ENCODE assay signal across 11 cellular contexts in genomic region chr17:77036841-77037381, GRCh38.
DNase-seq lines count a peak whose midpoint lies in the region; ATAC-seq, FAIRE-seq and TF ChIP-seq lines count a peak whose summit lies in the region.
"Had no signal": no experiment of that assay in that cellular context is flagged by ENCODE, and none has a peak within 500 bp of the region (broad histone marks: within the 10 kb centered on the region; RNA-seq: fewer than 3 reads in every experiment).

No MANE protein-coding gene starts in this region.

- H3K79me2 ChIP-seq in OCI-LY7 (ENCODE audit: insufficient read depth, low read depth, low read length) = no peaks in the 10 kb centered on the region
- H3K79me2 ChIP-seq: hepatocyte had no signal

- H3K9me3 ChIP-seq in right atrium auricular region (peaks cover 0 to 3% of the 10 kb centered on the region in 2 donors), OCI-LY7 (ENCODE audit: low read length) (peaks cover 4% of the 10 kb centered on the region; the same call in 1 of the 2 replicates), thyroid gland (no peaks in the 10 kb centered on the region), esophagus squamous epithelium (peaks cover 0 to 6% (median 5%) of the 10 kb centered on the region in 3 donors)
- H3K9me3 ChIP-seq: prostate gland had no signal

- no peak for TF ChIP-seq CTCF in right atrium auricular region (IDR thresholded peaks at IDR 0.05)
- peak; percentile 77 for TF ChIP-seq CTCF in OCI-LY7 (conservative IDR thresholded peaks at IDR 0.05; ENCODE audit: low read length)
- no peak for TF ChIP-seq CTCF in fibroblast of pulmonary artery (IDR thresholded peaks at IDR 0.05; ENCODE audit: low read length, missing control alignments)
- TF ChIP-seq CTCF in thyroid gland (IDR thresholded peaks at IDR 0.05) = no peak
- no peak for TF ChIP-seq CTCF in esophagus squamous epithelium (IDR thresholded peaks at IDR 0.05)

- no peaks in the 10 kb centered on the region for H4K20me1 ChIP-seq in OCI-LY7 (ENCODE audit: insufficient read depth, low read length)

- BruUV-seq in OCI-LY7 (replicated peaks; lab: Mats Ljungman, UMichigan) = no TSS peak

- no peaks in the 10 kb centered on the region for H3K36me3 ChIP-seq in right atrium auricular region
- H3K36me3 ChIP-seq in OCI-LY7 (ENCODE audit: insufficient read depth, low read length) = no peaks in the 10 kb centered on the region; the same call in 1 of the 2 replicates
- H3K36me3 ChIP-seq in thyroid gland = no peaks in the 10 kb centered on the region
- H3K36me3 ChIP-seq in esophagus squamous epithelium = no peaks in the 10 kb centered on the region
- H3K36me3 ChIP-seq: prostate gland had no signal

- ATAC-seq in Right ventricle myocardium inferior = peak; percentile 44
- ATAC-seq in GM18502 (IDR thresholded peaks at IDR 0.05; ENCODE audit: poor library complexity, unreplicated experiment) = no peak

- WGBS in thyroid gland, 2 donors = 41 to 52% methylated on average over 23 of the region's 23 CpGs
- 36 to 41% methylated on average over 15 to 16 of the region's 23 CpGs for WGBS in esophagus squamous epithelium, 2 donors

- H2AFZ ChIP-seq in OCI-LY7 (ENCODE audit: low read length) = peak overlapping the region; percentile 80
- H2AFZ ChIP-seq: hepatocyte had no signal

- CTCF ChIA-PET in OCI-LY7 (lab: Charles Lee; ENCODE audit: unreplicated experiment) = interaction anchor here (0.8 kb wide), 1 partner anchor 13 kb away, joined by 3 read pairs; no protein-coding TSS in a partner anchor

- intact Hi-C loops in Right ventricle myocardium inferior (cut with DNase I) (no loop called here), OCI-LY7 (cut with micrococcal nuclease; ENCODE audit: unreplicated experiment) (no loop called here), thyroid gland (cut with DNase I) (no loop called here), esophagus squamous epithelium (cut with DNase I) (no loop called here)

- POLR2A ChIA-PET in OCI-LY7 (lab: Charles Lee) = interaction anchor here (0.5 to 1.4 kb wide), 4 partner anchors 12 to 160 kb away, joined by 3 to 8 read pairs (median 4); no protein-coding TSS in a partner anchor

- TF ChIP-seq POLR2A in thyroid gland (IDR thresholded peaks at IDR 0.05) = no peak
- TF ChIP-seq POLR2A in esophagus squamous epithelium (IDR thresholded peaks at IDR 0.05) = no peak

- H3K27me3 ChIP-seq in right atrium auricular region (no peaks in the 10 kb centered on the region), thyroid gland (no peaks in the 10 kb centered on the region), esophagus squamous epithelium (peaks cover 0 to 71% (median 0%) of the 10 kb centered on the region in 4 donors)
- H3K27me3 ChIP-seq: hepatocyte had no signal

- H3K4me3 ChIP-seq in right atrium auricular region (no peak overlapping the region), OCI-LY7 (ENCODE audit: low read depth, low read length, poor library complexity, severe bottlenecking) (peak overlapping the region; percentile 53), fibroblast of pulmonary artery (replicated peaks; ENCODE audit: low read depth, low read length) (no peak overlapping the region), thyroid gland (replicated peaks in 1 of 3) (no peak overlapping the region), esophagus squamous epithelium (no peak overlapping the region)
- H3K4me3 ChIP-seq: hepatocyte, prostate gland had no signal

- no peak overlapping the region for H3K27ac ChIP-seq in right atrium auricular region
- H3K27ac ChIP-seq in OCI-LY7 (ENCODE audit: low read depth, low read length, poor library complexity, severe bottlenecking) = peak overlapping the region; percentile 29
- no peak overlapping the region for H3K27ac ChIP-seq in thyroid gland
- no peak overlapping the region for H3K27ac ChIP-seq in esophagus squamous epithelium
- H3K27ac ChIP-seq: hepatocyte, prostate gland had no signal

- DNase-seq in Right ventricle myocardium inferior (ENCODE audit: missing footprints) (no peak), right atrium auricular region (ENCODE audit: low spot score) (no peak), OCI-LY7 (ENCODE audit: low spot score) (peak; percentile 86), fibroblast of pulmonary artery (ENCODE audit: low read depth) (peak; percentile 17), thyroid gland (peak; percentile 6 to 27), frontal cortex (ENCODE audit: low spot score in 2 of 2) (no peak), esophagus squamous epithelium (lab: John Stamatoyannopoulos, UW) (no peak)
- DNase-seq: SIG-M5 had no signal

- H3K4me1 ChIP-seq in right atrium auricular region (no peaks in the 10 kb centered on the region), OCI-LY7 (ENCODE audit: insufficient read depth, low read length, poor library complexity, severe bottlenecking) (peaks cover 52% of the 10 kb centered on the region), thyroid gland (no peaks in the 10 kb centered on the region), esophagus squamous epithelium (peaks cover 0 to 6% (median 0%) of the 10 kb centered on the region in 3 donors)
- H3K4me1 ChIP-seq: prostate gland had no signal

- H3K9me2 ChIP-seq in OCI-LY7 (ENCODE audit: insufficient read depth, low read length) = no peaks in the 10 kb centered on the region

- H3K4me2 ChIP-seq in OCI-LY7 (ENCODE audit: low read length) = peak overlapping the region; percentile 72
- H3K4me2 ChIP-seq: hepatocyte had no signal

- no peak for FAIRE-seq in frontal cortex (lab: Jason Lieb, UNC)

Comparison
In these comparisons a context has a peak if more than half of its experiments do, and no peak if none do; other contexts are left out.
1. DNase-seq: peak in OCI-LY7 (single experiment), fibroblast of pulmonary artery (single experiment) and thyroid gland (2 of 2); none in Right ventricle myocardium inferior (single experiment), right atrium auricular region (single experiment), frontal cortex (0 of 2) and esophagus squamous epithelium (single experiment).